1 cellular context compared by ENCODE assay signal in the genomic region with DNA sequence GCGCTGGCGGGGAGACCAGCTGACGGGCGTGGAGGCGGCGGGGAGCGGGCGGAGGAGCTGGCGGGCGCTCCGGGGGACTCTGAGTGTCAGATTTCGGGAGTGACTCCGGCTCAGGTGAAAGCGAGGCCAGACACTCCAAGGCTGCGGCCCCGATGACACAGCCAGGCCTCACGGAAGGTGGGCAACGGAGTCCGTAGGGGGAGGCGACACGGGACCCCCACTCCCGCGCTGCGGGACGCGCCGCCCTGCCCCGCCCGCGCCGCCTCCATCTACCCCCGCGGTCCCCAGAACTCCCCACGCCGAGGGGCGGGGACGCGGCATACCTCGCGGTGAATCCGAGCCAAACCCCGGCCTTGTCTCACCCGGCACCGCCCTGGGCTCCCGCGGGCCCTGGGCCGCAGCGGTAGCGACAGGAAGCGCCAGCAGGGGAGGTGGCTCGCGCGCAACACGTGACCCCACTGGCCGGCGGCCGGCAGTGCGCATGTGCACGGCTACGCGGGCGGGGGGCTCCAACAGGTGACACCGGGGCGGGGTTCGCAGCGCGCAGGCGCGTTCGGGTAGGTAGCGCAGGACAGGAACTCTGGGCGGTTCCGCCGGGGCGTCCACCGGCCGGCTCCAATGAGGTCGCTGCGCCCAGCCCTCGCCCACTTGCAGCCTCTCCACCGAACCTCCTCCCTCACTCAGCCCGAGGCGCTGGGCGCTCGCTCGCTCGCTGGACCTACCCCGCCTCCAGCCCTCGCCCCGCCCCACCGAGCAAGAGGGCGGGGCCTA.
A peak's percentile ranks its signal among the peaks of the same experiment; 100 is the strongest.
TF ChIP-seq lines count a peak whose summit lies in the region.

A gene with protein sequence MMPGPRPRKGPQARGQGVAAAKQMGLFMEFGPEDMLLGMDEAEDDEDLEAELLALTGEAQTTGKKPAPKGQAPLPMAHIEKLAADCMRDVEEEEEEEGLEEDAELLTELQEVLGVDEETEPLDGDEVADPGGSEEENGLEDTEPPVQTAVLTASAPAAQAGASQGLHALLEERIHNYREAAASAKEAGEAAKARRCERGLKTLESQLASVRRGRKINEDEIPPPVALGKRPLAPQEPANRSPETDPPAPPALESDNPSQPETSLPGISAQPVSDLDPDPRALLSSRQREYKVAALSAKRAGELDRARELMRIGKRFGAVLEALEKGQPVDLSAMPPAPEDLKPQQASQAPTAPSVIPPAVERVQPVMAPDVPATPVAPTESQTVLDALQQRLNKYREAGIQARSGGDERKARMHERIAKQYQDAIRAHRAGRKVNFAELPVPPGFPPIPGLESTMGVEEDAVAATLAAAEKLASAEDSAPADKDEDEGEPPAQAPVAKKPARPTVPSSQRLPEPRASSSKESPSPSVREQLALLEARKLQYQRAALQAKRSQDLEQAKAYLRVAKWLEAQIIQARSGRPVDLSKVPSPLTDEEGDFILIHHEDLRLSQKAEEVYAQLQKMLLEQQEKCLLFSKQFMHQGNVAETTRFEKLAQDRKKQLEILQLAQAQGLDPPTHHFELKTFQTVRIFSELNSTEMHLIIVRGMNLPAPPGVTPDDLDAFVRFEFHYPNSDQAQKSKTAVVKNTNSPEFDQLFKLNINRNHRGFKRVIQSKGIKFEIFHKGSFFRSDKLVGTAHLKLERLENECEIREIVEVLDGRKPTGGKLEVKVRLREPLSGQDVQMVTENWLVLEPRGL (minus strand): TSS at position 460 of the 771 bp plus-strand sequence. CDS start 1,585 bp downstream, outside the sequence.

TF ChIP-seq in HepG2, 621 proteins besides CTCF, POLR2A, EP300 and RAD21 (continued from another document and continues in another):
- TF ChIP-seq FIP1L1 (IDR thresholded peaks at IDR 0.05; ENCODE audit: borderline replicate concordance, insufficient read depth, low read depth, low read length) (no peak), JARID2 (CRISPR knock-in tag; IDR thresholded peaks at IDR 0.05; ENCODE audit: insufficient replicate concordance) (peak; percentile 29), SOX5 (CRISPR knock-in tag; IDR thresholded peaks at IDR 0.05; ENCODE audit: borderline replicate concordance) (peak; percentile 38; the same call in 1 of the 2 replicates), TMF1 (CRISPR knock-in tag; IDR thresholded peaks at IDR 0.05; ENCODE audit: low read depth) (no peak), TCF12 (IDR thresholded peaks at IDR 0.05) (no peak), TCF12 (CRISPR knock-in tag; IDR thresholded peaks at IDR 0.05) (no peak), POLR2AphosphoS2 (IDR thresholded peaks at IDR 0.05; ENCODE audit: low read depth, low read length) (no peak), SETDB1 (CRISPR knock-in tag; IDR thresholded peaks at IDR 0.05; ENCODE audit: borderline replicate concordance) (no peak), RBM22 (optimal IDR thresholded peaks at IDR 0.05; ENCODE audit: low read length) (no peak), KLF13 (CRISPR knock-in tag; IDR thresholded peaks at IDR 0.05) (0 out of 2 replicates have a peak, but pooled peaks have one; percentile 66), ZBTB3 (CRISPR knock-in tag; IDR thresholded peaks at IDR 0.05; ENCODE audit: borderline replicate concordance, low read depth) (peak; percentile 52; the same call in 1 of the 2 replicates), ZNF431 (CRISPR knock-in tag; IDR thresholded peaks at IDR 0.05; ENCODE audit: borderline replicate concordance, low read depth) (peak; percentile 78; the same call in 1 of the 2 replicates), MAFK (conservative IDR thresholded peaks at IDR 0.05 in 1 of 2, IDR thresholded peaks at IDR 0.05 in 1 of 2; ENCODE audit: low read length in 2 of 2) (no peak), ZNF292 (CRISPR knock-in tag; IDR thresholded peaks at IDR 0.05; ENCODE audit: borderline replicate concordance, low read depth) (no peak), ZNF354B (CRISPR knock-in tag; IDR thresholded peaks at IDR 0.05) (no peak), NCOA1 (CRISPR knock-in tag; IDR thresholded peaks at IDR 0.05) (no peak), ZNF274 (CRISPR knock-in tag; IDR thresholded peaks at IDR 0.05) (peak; percentile 60; the same call in 1 of the 2 replicates), RCOR2 (CRISPR knock-in tag; IDR thresholded peaks at IDR 0.05) (no peak), MXD4 (CRISPR knock-in tag; IDR thresholded peaks at IDR 0.05) (0 out of 2 replicates have a peak, but pooled peaks have one; percentile 54), ZNF138 (CRISPR knock-in tag; IDR thresholded peaks at IDR 0.05; ENCODE audit: low read depth) (no peak)
- TF ChIP-seq, protein P1, sequence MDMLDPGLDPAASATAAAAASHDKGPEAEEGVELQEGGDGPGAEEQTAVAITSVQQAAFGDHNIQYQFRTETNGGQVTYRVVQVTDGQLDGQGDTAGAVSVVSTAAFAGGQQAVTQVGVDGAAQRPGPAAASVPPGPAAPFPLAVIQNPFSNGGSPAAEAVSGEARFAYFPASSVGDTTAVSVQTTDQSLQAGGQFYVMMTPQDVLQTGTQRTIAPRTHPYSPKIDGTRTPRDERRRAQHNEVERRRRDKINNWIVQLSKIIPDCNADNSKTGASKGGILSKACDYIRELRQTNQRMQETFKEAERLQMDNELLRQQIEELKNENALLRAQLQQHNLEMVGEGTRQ (IDR thresholded peaks at IDR 0.05; ENCODE audit: low read depth, low read length), result peak; percentile 97
- TF ChIP-seq, protein P1 (CRISPR knock-in tag; IDR thresholded peaks at IDR 0.05; ENCODE audit: borderline replicate concordance), result peak; percentile 95; the same call in 1 of the 2 replicates
- TF ChIP-seq, protein P2, sequence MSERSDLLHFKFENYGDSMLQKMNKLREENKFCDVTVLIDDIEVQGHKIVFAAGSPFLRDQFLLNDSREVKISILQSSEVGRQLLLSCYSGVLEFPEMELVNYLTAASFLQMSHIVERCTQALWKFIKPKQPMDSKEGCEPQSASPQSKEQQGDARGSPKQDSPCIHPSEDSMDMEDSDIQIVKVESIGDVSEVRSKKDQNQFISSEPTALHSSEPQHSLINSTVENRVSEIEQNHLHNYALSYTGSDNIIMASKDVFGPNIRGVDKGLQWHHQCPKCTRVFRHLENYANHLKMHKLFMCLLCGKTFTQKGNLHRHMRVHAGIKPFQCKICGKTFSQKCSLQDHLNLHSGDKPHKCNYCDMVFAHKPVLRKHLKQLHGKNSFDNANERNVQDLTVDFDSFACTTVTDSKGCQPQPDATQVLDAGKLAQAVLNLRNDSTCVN (CRISPR knock-in tag; IDR thresholded peaks at IDR 0.05; ENCODE audit: borderline replicate concordance), result peak; percentile 78; the same call in 1 of the 2 replicates
- TF ChIP-seq, protein P3, sequence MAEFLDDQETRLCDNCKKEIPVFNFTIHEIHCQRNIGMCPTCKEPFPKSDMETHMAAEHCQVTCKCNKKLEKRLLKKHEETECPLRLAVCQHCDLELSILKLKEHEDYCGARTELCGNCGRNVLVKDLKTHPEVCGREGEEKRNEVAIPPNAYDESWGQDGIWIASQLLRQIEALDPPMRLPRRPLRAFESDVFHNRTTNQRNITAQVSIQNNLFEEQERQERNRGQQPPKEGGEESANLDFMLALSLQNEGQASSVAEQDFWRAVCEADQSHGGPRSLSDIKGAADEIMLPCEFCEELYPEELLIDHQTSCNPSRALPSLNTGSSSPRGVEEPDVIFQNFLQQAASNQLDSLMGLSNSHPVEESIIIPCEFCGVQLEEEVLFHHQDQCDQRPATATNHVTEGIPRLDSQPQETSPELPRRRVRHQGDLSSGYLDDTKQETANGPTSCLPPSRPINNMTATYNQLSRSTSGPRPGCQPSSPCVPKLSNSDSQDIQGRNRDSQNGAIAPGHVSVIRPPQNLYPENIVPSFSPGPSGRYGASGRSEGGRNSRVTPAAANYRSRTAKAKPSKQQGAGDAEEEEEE (CRISPR knock-in tag; IDR thresholded peaks at IDR 0.05; ENCODE audit: borderline replicate concordance), result no peak
- TF ChIP-seq, protein P4, sequence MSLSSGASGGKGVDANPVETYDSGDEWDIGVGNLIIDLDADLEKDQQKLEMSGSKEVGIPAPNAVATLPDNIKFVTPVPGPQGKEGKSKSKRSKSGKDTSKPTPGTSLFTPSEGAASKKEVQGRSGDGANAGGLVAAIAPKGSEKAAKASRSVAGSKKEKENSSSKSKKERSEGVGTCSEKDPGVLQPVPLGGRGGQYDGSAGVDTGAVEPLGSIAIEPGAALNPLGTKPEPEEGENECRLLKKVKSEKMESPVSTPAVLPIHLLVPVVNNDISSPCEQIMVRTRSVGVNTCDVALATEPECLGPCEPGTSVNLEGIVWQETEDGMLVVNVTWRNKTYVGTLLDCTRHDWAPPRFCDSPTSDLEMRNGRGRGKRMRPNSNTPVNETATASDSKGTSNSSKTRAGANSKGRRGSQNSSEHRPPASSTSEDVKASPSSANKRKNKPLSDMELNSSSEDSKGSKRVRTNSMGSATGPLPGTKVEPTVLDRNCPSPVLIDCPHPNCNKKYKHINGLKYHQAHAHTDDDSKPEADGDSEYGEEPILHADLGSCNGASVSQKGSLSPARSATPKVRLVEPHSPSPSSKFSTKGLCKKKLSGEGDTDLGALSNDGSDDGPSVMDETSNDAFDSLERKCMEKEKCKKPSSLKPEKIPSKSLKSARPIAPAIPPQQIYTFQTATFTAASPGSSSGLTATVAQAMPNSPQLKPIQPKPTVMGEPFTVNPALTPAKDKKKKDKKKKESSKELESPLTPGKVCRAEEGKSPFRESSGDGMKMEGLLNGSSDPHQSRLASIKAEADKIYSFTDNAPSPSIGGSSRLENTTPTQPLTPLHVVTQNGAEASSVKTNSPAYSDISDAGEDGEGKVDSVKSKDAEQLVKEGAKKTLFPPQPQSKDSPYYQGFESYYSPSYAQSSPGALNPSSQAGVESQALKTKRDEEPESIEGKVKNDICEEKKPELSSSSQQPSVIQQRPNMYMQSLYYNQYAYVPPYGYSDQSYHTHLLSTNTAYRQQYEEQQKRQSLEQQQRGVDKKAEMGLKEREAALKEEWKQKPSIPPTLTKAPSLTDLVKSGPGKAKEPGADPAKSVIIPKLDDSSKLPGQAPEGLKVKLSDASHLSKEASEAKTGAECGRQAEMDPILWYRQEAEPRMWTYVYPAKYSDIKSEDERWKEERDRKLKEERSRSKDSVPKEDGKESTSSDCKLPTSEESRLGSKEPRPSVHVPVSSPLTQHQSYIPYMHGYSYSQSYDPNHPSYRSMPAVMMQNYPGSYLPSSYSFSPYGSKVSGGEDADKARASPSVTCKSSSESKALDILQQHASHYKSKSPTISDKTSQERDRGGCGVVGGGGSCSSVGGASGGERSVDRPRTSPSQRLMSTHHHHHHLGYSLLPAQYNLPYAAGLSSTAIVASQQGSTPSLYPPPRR (CRISPR knock-in tag; IDR thresholded peaks at IDR 0.05; ENCODE audit: borderline replicate concordance), result no peak; the same call in 1 of the 2 replicates
- TF ChIP-seq, protein P5, sequence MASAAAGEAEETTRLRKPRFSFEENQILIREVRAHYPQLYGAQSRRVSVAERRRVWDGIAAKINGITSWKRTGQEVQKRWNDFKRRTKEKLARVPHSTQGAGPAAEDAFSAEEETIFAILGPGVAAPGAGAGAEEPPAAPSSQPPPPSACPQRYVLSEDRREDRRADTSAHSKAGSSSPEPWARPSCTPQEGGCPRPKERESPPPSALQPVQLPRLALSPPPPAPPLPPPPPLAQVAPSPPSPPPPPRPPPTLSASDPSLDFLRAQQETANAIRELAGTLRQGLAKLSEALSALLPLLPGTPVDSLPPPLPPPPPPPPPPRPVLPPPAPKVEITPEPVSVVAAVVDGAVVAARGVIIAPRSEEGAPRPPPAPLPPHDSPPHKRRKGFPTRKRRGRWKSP (CRISPR knock-in tag; IDR thresholded peaks at IDR 0.05), result 0 out of 2 replicates have a peak, but pooled peaks have one; percentile 3
- TF ChIP-seq, protein P6, sequence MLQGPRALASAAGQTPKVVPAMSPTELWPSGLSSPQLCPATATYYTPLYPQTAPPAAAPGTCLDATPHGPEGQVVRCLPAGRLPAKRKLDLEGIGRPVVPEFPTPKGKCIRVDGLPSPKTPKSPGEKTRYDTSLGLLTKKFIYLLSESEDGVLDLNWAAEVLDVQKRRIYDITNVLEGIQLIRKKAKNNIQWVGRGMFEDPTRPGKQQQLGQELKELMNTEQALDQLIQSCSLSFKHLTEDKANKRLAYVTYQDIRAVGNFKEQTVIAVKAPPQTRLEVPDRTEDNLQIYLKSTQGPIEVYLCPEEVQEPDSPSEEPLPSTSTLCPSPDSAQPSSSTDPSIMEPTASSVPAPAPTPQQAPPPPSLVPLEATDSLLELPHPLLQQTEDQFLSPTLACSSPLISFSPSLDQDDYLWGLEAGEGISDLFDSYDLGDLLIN (CRISPR knock-in tag; IDR thresholded peaks at IDR 0.05; ENCODE audit: borderline replicate concordance), result peak; percentile 91; the same call in 1 of the 2 replicates
- TF ChIP-seq, protein P7, sequence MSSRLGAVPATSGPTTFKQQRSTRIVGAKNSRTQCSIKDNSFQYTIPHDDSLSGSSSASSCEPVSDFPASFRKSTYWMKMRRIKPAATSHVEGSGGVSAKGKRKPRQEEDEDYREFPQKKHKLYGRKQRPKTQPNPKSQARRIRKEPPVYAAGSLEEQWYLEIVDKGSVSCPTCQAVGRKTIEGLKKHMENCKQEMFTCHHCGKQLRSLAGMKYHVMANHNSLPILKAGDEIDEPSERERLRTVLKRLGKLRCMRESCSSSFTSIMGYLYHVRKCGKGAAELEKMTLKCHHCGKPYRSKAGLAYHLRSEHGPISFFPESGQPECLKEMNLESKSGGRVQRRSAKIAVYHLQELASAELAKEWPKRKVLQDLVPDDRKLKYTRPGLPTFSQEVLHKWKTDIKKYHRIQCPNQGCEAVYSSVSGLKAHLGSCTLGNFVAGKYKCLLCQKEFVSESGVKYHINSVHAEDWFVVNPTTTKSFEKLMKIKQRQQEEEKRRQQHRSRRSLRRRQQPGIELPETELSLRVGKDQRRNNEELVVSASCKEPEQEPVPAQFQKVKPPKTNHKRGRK (CRISPR knock-in tag; IDR thresholded peaks at IDR 0.05), result 0 out of 2 replicates have a peak, but pooled peaks have one; percentile 28
- TF ChIP-seq, protein P8, sequence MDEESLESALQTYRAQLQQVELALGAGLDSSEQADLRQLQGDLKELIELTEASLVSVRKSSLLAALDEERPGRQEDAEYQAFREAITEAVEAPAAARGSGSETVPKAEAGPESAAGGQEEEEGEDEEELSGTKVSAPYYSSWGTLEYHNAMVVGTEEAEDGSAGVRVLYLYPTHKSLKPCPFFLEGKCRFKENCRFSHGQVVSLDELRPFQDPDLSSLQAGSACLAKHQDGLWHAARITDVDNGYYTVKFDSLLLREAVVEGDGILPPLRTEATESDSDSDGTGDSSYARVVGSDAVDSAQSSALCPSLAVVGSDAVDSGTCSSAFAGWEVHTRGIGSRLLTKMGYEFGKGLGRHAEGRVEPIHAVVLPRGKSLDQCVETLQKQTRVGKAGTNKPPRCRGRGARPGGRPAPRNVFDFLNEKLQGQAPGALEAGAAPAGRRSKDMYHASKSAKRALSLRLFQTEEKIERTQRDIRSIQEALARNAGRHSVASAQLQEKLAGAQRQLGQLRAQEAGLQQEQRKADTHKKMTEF (CRISPR knock-in tag; IDR thresholded peaks at IDR 0.05), result peak; percentile 86
- TF ChIP-seq, protein P9, sequence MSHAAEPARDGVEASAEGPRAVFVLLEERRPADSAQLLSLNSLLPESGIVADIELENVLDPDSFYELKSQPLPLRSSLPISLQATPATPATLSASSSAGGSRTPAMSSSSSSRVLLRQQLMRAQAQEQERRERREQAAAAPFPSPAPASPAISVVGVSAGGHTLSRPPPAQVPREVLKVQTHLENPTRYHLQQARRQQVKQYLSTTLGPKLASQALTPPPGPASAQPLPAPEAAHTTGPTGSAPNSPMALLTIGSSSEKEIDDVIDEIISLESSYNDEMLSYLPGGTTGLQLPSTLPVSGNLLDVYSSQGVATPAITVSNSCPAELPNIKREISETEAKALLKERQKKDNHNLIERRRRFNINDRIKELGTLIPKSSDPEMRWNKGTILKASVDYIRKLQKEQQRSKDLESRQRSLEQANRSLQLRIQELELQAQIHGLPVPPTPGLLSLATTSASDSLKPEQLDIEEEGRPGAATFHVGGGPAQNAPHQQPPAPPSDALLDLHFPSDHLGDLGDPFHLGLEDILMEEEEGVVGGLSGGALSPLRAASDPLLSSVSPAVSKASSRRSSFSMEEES (CRISPR knock-in tag; IDR thresholded peaks at IDR 0.05), result peak; percentile 92
